2 cellular contexts compared by ENCODE assay signal in the genomic region with DNA sequence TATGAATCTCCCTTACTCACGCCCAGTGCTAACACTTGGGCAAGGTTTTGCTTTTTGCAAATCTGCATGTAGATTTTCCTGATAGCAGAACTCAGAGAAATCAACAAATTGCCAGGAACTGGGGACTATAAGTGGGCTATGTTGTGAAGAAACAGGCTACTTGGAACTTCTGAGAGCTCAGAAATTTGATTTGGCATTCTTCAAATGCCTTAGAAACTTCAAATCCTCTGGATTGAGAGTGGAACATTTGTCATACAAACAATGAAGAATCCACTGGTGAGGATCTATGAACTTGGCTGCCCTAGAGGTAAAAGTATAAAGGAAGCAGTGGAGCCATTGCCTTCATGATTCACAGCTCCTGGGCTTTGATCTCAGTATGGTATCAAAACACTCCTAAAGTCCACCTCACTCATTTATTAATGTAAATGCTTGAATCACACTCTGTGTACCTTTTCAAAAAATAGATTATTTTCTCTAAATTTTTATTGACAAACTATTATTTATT.
TF ChIP-seq lines count a peak whose summit lies in the region.

No MANE protein-coding gene starts in this region.

TF ChIP-seq in SK-N-SH treated with all-trans-retinoic acid at 6 μM for 48 hours, 23 proteins besides CTCF, POLR2A, EP300 and RAD21 (continued from another document):
- TF ChIP-seq, protein P1, sequence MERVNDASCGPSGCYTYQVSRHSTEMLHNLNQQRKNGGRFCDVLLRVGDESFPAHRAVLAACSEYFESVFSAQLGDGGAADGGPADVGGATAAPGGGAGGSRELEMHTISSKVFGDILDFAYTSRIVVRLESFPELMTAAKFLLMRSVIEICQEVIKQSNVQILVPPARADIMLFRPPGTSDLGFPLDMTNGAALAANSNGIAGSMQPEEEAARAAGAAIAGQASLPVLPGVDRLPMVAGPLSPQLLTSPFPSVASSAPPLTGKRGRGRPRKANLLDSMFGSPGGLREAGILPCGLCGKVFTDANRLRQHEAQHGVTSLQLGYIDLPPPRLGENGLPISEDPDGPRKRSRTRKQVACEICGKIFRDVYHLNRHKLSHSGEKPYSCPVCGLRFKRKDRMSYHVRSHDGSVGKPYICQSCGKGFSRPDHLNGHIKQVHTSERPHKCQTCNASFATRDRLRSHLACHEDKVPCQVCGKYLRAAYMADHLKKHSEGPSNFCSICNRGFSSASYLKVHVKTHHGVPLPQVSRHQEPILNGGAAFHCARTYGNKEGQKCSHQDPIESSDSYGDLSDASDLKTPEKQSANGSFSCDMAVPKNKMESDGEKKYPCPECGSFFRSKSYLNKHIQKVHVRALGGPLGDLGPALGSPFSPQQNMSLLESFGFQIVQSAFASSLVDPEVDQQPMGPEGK (CRISPR knock-in tag; IDR thresholded peaks at IDR 0.05; ENCODE audit: borderline replicate concordance): no peak

TF ChIP-seq in SK-N-SH, 30 proteins besides CTCF, POLR2A, EP300 and RAD21 (continued from another document):
- no peak for TF ChIP-seq USF2 (IDR thresholded peaks at IDR 0.05; ENCODE audit: borderline replicate concordance, low read depth, low read length)
- TF ChIP-seq, protein P2, sequence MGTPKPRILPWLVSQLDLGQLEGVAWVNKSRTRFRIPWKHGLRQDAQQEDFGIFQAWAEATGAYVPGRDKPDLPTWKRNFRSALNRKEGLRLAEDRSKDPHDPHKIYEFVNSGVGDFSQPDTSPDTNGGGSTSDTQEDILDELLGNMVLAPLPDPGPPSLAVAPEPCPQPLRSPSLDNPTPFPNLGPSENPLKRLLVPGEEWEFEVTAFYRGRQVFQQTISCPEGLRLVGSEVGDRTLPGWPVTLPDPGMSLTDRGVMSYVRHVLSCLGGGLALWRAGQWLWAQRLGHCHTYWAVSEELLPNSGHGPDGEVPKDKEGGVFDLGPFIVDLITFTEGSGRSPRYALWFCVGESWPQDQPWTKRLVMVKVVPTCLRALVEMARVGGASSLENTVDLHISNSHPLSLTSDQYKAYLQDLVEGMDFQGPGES (IDR thresholded peaks at IDR 0.05; ENCODE audit: low read depth, low read length): no peak
- no peak for TF ChIP-seq SIN3A (IDR thresholded peaks at IDR 0.05; ENCODE audit: borderline replicate concordance, low read depth, low read length)
